In the genomic region with DNA sequence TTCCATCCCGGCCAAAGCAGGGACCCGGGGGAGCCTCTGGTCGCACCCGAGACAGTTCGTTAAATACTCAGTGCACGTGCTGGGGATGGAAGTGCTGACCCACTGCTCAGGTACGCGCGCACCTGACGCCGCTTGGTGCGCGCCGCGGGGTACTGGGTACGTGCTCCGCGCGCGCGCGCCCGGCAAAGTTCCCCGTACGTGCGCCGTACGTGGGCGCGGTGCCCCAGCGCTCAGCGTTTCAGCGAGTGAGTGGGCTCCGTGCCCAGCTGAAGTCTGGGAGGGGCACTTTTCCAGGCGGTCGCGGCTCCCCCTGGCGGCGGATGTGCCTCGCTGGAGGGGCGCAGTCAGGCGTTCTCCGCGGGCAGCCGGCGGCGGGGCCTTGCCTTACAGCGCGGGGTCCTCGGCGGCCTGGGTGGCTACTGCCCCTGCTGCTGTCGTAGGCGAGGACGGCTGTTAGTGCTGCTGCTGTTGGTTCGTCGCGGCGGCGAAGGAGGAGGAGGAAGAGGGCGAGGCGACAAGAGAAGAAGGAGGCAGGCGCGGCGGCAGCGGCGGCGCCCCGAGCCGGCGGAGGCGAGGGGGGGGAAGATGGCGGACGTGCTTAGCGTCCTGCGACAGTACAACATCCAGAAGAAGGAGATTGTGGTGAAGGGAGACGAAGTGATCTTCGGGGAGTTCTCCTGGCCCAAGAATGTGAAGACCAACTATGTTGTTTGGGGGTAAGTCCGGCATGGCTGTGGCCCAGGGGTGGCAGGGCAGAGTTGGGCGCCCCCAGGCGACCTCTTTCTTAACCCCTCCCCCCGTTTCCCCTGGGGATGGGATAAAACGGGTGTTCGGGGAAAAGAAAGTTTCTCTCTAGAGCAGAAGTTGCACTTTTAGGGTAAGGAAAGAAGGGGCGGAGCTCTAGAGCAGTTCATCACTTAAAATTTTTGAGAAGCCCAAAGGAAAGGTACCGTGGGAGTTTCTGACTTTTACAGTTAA, we compare ENCODE assay signal across 8 cellular contexts. TPM values are rescaled to one million over a fixed set of nuclear protein-coding genes. Genes with fewer than 3 reads are reported as not detected.
DNase-seq lines count a peak whose midpoint lies in the region; ATAC-seq and TF ChIP-seq lines count a peak whose summit lies in the region.

Gene CDC73 (plus strand): TSS at position 416 of the 978 bp plus-strand sequence. CDS start 170 bp downstream, at position 586.

- H2AFZ ChIP-seq in fibroblast of lung (ENCODE audit: low read length): peak within 1 kb of the TSS; percentile 99

- peak; percentile 93 for TF ChIP-seq CTCF in LNCAP (IDR thresholded peaks at IDR 0.05)
- peak; percentile 71 to 74 for TF ChIP-seq CTCF in fibroblast of lung (conservative IDR thresholded peaks at IDR 0.05 in 1 of 2, IDR thresholded peaks at IDR 0.05 in 1 of 2; ENCODE audit: low read depth in 1 of 2, low read length in 2 of 2)

- H3K9me3 ChIP-seq in fibroblast of lung (ENCODE audit: control insufficient read depth, insufficient read depth, low read depth, low read length): no peaks in the 10 kb centered on the region

- H4K20me1 ChIP-seq in fibroblast of lung (ENCODE audit: control insufficient read depth, extremely low read depth, insufficient read depth, low read length): no peaks in the 10 kb centered on the region

- H3K4me1 ChIP-seq in fibroblast of lung (ENCODE audit: control insufficient read depth, extremely low read depth, insufficient read depth, low read length): no peaks in the 10 kb centered on the region

- DNase-seq in ELF-1 (ENCODE audit: low read depth, low spot score): peak; percentile 98
- peak; percentile 94 for DNase-seq in GOT3 (lab: John Stamatoyannopoulos, UW)
- peak; percentile 99 for DNase-seq in RPMI8226
- DNase-seq in activated T-helper 1 cell treated with anti-CD3 and anti-CD28 coated beads, Interleukin-2, amount 50 U/mL, for 16 hours (ENCODE audit: low read depth in 1 of 2, low spot score in 1 of 2): peak; percentile 99 to 100
- DNase-seq in fibroblast of lung (ENCODE audit: low read depth in 2 of 2): peak; percentile 95 to 97
- DNase-seq in natural killer cell treated with Interleukin-12 subunit alpha and Interleukin-12 subunit beta and Interleukin-15 and Interleukin-18, amount 100 ng/mL, for 72 hours (ENCODE audit: low spot score): peak; percentile 99
- peak; percentile 100 for DNase-seq in stimulated activated naive CD8-positive, alpha-beta T cell treated with anti-CD3 and anti-CD28 coated beads, Interleukin-15, Interleukin-2, amounts not matched to agents 100 U/mL and 50 U/mL, for 24 hours

- H3K4me1 Mint-ChIP-seq in natural killer cell treated with Interleukin-12 subunit alpha and Interleukin-12 subunit beta and Interleukin-15 and Interleukin-18, amount 100 ng/mL, for 72 hours (ENCODE audit: low read depth in 2 of 2): peaks cover 22 to 52% of the 10 kb centered on the region in 2 donors

- peak within 1 kb of the TSS; percentile 97 for H3K27ac ChIP-seq in fibroblast of lung (ENCODE audit: insufficient read depth, low read length)

- peaks cover 0 to 3% of the 10 kb centered on the region in 2 donors for H3K27me3 Mint-ChIP-seq in natural killer cell treated with Interleukin-12 subunit alpha and Interleukin-12 subunit beta and Interleukin-15 and Interleukin-18, amount 100 ng/mL, for 72 hours

- H3K79me2 ChIP-seq in fibroblast of lung (ENCODE audit: control insufficient read depth, insufficient read depth, low read length): peaks cover 45% of the 10 kb centered on the region

- peak within 1 kb of the TSS; percentile 82 to 100 (median 98) for H3K4me3 ChIP-seq in fibroblast of lung (replicated peaks in 1 of 4; ENCODE audit: control extremely low read depth in 1 of 4, insufficient read depth in 1 of 4, low read depth in 3 of 4, low read length in 4 of 4)

- H3K4me2 ChIP-seq in fibroblast of lung (ENCODE audit: extremely low read depth, insufficient read depth, low read length): peak within 1 kb of the TSS; percentile 75

- H3K9ac ChIP-seq in fibroblast of lung (ENCODE audit: insufficient read depth, low read length): peak within 1 kb of the TSS; percentile 97

- H3K27me3 ChIP-seq in fibroblast of lung (ENCODE audit: control insufficient read depth, insufficient read depth, low read length): no peaks in the 10 kb centered on the region

- H3K9me3 Mint-ChIP-seq in natural killer cell treated with Interleukin-12 subunit alpha and Interleukin-12 subunit beta and Interleukin-15 and Interleukin-18, amount 100 ng/mL, for 72 hours: no peaks in the 10 kb centered on the region

- no peaks in the 10 kb centered on the region for H3K36me3 ChIP-seq in fibroblast of lung (ENCODE audit: control insufficient read depth, insufficient read depth, low read length)

- peaks cover 6% of the 10 kb centered on the region for H3K36me3 Mint-ChIP-seq in natural killer cell treated with Interleukin-12 subunit alpha and Interleukin-12 subunit beta and Interleukin-15 and Interleukin-18, amount 100 ng/mL, for 72 hours

- peak; percentile 98 to 99 for ATAC-seq in natural killer cell treated with Interleukin-12 subunit alpha and Interleukin-12 subunit beta and Interleukin-15 and Interleukin-18, amount 100 ng/mL, for 72 hours
- ATAC-seq in stimulated activated naive CD8-positive, alpha-beta T cell treated with anti-CD3 and anti-CD28 coated beads, Interleukin-15, Interleukin-2, amounts not matched to agents 100 U/mL and 50 U/mL, for 24 hours: peak; percentile 96

- peak within 1 kb of the TSS; percentile 94 for H3K4me3 Mint-ChIP-seq in natural killer cell treated with Interleukin-12 subunit alpha and Interleukin-12 subunit beta and Interleukin-15 and Interleukin-18, amount 100 ng/mL, for 72 hours

- H3K27ac Mint-ChIP-seq in natural killer cell treated with Interleukin-12 subunit alpha and Interleukin-12 subunit beta and Interleukin-15 and Interleukin-18, amount 100 ng/mL, for 72 hours: peak within 1 kb of the TSS; percentile 80 to 88

RNA-seq across cellular contexts. Expression of gene CDC73, which starts in this region (rescaled TPM):
- 14.6 and 18.7 TPM in 2 replicates for total RNA-seq in fibroblast of lung
- polyA plus RNA-seq in fibroblast of lung: 51.0 and 69.8 TPM in 2 replicates
- 37.9 and 40.8 TPM in 2 replicates for polyA plus RNA-seq in fibroblast of lung (2012)
- 2.1 and 3.3 TPM in 2 replicates for polyA minus RNA-seq in fibroblast of lung (ENCODE audit: low replicate concordance)
- total RNA-seq in natural killer cell treated with Interleukin-12 subunit alpha and Interleukin-12 subunit beta and Interleukin-15 and Interleukin-18, amount 100 ng/mL, for 72 hours: 10 to 100 TPM; 71.8 to 76.5 TPM

Comparison
In these comparisons a context has a peak if more than half of its experiments do, and no peak if none do; other contexts are left out.
1. Peak in every context shown above with its lines: DNase-seq, ATAC-seq, H3K4me3 ChIP-seq and H3K27ac ChIP-seq.